ENCODE assay signal across 10 cellular contexts in the genomic region with DNA sequence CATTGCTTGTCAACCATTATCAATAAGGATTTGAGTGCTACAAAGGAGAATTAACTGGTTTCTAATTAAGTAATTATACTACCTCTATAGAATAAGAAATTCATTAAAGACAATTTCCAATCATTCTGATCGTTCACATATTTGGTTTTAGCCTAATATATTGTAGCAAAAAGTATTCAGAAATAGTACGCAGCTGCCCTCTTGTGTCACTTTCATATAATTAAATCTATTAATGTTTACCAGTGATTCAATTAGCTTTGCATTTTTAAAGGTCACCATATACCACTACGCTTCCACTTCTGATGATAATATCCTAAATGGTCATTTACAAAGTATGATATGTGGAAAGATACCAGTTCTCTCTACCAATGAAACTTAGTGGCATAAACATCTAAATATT.
A peak's percentile ranks its signal among the peaks of the same experiment; 100 is the strongest.
DNase-seq lines count a peak whose midpoint lies in the region; ATAC-seq and TF ChIP-seq lines count a peak whose summit lies in the region.
"Had no signal": no experiment of that assay in that cellular context is flagged by ENCODE, and none has a peak within 500 bp of the region (broad histone marks: within the 10 kb centered on the region; RNA-seq: fewer than 3 reads in every experiment).

No MANE protein-coding gene starts in this region.

- peak; percentile 30 for DNase-seq in Ammon's horn (ENCODE audit: low spot score)
- peak; percentile 6 for DNase-seq in LNCaP clone FGC (ENCODE audit: low read depth)
- DNase-seq in lower lobe of right lung = no peak
- no peak for DNase-seq in EL
- DNase-seq in omental fat pad (ENCODE audit: low spot score) = no peak
- no peak for DNase-seq in cortex of kidney (lab: John Stamatoyannopoulos, UW)
- DNase-seq: NCI-H187 treated with DMSO at 0.1 percent for 48 hours had no signal

- no peak overlapping the region for H3K4me3 Mint-ChIP-seq in brain

- no peaks in the 10 kb centered on the region for H3K27me3 ChIP-seq in lower lobe of right lung (ENCODE audit: low read depth)
- H3K27me3 ChIP-seq: suprapubic skin had no signal

- no peaks in the 10 kb centered on the region for H3K4me1 ChIP-seq in lower lobe of right lung

- intact Hi-C loops in lower lobe of right lung (cut with DNase I) = no loop called here

- no peak overlapping the region for H3K27ac Mint-ChIP-seq in brain

- TF ChIP-seq CTCF in LNCaP clone FGC (IDR thresholded peaks at IDR 0.05; ENCODE audit: control insufficient read depth, extremely low read depth, insufficient read depth) = peak; percentile 46
- peak; percentile 85 to 86 for TF ChIP-seq CTCF in brain (conservative IDR thresholded peaks at IDR 0.05)
- TF ChIP-seq CTCF in lower lobe of right lung (IDR thresholded peaks at IDR 0.05) = peak; percentile 29
- no peak for TF ChIP-seq CTCF in omental fat pad (IDR thresholded peaks at IDR 0.05)

- no peak for ATAC-seq in lower lobe of right lung
- ATAC-seq in HG02884 (IDR thresholded peaks at IDR 0.05; ENCODE audit: unreplicated experiment) = no peak
- ATAC-seq in omental fat pad (ENCODE audit: low FRiP score) = no peak

- no peaks in the 10 kb centered on the region for H3K36me3 ChIP-seq in lower lobe of right lung
- H3K36me3 ChIP-seq: suprapubic skin had no signal

- no peak overlapping the region for H3K4me3 ChIP-seq in LNCaP clone FGC (ENCODE audit: low read depth, low read length)
- H3K4me3 ChIP-seq in lower lobe of right lung = no peak overlapping the region
- H3K4me3 ChIP-seq: suprapubic skin had no signal

- H3K27ac ChIP-seq in lower lobe of right lung = no peak overlapping the region
- H3K27ac ChIP-seq: suprapubic skin had no signal

- H3K36me3 Mint-ChIP-seq in brain = no peaks in the 10 kb centered on the region

- peaks cover 5% of the 10 kb centered on the region for H3K4me1 Mint-ChIP-seq in brain

- H3K9me3 ChIP-seq in lower lobe of right lung = no peaks in the 10 kb centered on the region
- H3K9me3 ChIP-seq: suprapubic skin had no signal

- H3K27me3 Mint-ChIP-seq in brain = peaks cover 20% of the 10 kb centered on the region

- H3K9me3 Mint-ChIP-seq in brain = peaks cover 0 to 3% (median 0%) of the 10 kb centered on the region in 5 experiments

Comparison
In these comparisons a context has a peak if more than half of its experiments do, and no peak if none do; other contexts are left out.
1. DNase-seq: peak in Ammon's horn (single experiment) and LNCaP clone FGC (single experiment); none in lower lobe of right lung (single experiment), EL (single experiment), omental fat pad (single experiment) and cortex of kidney (single experiment).
2. CTCF ChIP-seq: peak in LNCaP clone FGC (single experiment), brain (2 of 2) and lower lobe of right lung (single experiment); none in omental fat pad (0 of 3).